In the genomic region with DNA sequence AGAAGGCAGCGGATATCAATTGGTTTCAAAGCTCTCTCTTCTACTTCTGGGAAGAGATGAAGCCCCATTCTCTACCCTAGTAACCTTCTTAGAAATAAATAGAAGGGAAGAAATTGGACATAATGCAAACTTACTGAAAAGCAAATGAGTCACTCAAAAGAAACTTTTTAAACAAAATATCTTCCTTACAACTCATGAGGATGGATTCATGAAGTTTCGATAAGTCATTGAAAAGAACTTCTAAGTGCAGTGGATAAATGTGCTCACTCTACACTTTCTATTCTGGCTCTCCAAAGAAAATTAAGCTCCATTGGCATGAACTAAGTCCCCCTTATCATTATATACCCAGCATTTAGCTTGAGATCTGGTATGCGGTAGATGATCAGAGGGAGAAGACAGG, we compare ENCODE assay signal across 7 cellular contexts.
"Had no signal": no experiment of that assay in that cellular context is flagged by ENCODE, and none has a peak within 500 bp of the region (broad histone marks: within the 10 kb centered on the region; RNA-seq: fewer than 3 reads in every experiment).

No MANE protein-coding gene starts in this region.

- H3K4me1 Mint-ChIP-seq: GM23338 had no signal

- H2AFZ ChIP-seq: GM23338 had no signal

- H3K27ac ChIP-seq: HL-60 had no signal

- H3K9me3 ChIP-seq: HAP-1 had no signal

- H3K4me3 Mint-ChIP-seq: GM23338, HFFc6 had no signal

- H3K9me3 Mint-ChIP-seq: GM23338 had no signal

- DNase-seq: H7, HFFc6, KG1 had no signal

- H3K4me3 ChIP-seq: GM23338, HAP-1, K562 had no signal

- H3K4me1 ChIP-seq: HAP-1 had no signal

- H3K4me2 ChIP-seq: GM23338 had no signal

- H3K27ac Mint-ChIP-seq: GM23338, HFFc6 had no signal

- H3K36me3 ChIP-seq: HAP-1 had no signal
